18 cellular contexts compared by ENCODE assay signal in genomic region chr19:45564131-45564780, GRCh38. TPM values are rescaled to one million over a fixed set of nuclear protein-coding genes. Genes with fewer than 3 reads are reported as not detected.
DNase-seq lines count a peak whose midpoint lies in the region; ATAC-seq and TF ChIP-seq lines count a peak whose summit lies in the region.
"Had no signal": no experiment of that assay in that cellular context is flagged by ENCODE, and none has a peak within 500 bp of the region (broad histone marks: within the 10 kb centered on the region; RNA-seq: fewer than 3 reads in every experiment).

No MANE protein-coding gene starts in this region.

- H3K27ac Mint-ChIP-seq in activated naive CD4-positive, alpha-beta T cell treated with anti-CD3 and anti-CD28 coated beads for 36 hours: peak overlapping the region; percentile 90
- peak overlapping the region; percentile 90 for H3K27ac Mint-ChIP-seq in activated naive CD8-positive, alpha-beta T cell

- TF ChIP-seq CTCF in spleen (IDR thresholded peaks at IDR 0.05 in 8 of 11, conservative IDR thresholded peaks at IDR 0.05 in 3 of 11): no peak
- no peak for TF ChIP-seq CTCF in upper lobe of left lung (IDR thresholded peaks at IDR 0.05)

- no peak for TF ChIP-seq EP300 in upper lobe of left lung (IDR thresholded peaks at IDR 0.05)

- H3K4me3 ChIP-seq in spleen: no peak overlapping the region
- H3K4me3 ChIP-seq in upper lobe of left lung: no peak overlapping the region
- H3K4me3 ChIP-seq: cardiac muscle cell, pancreas, thoracic aorta had no signal

- H3K27ac ChIP-seq in spleen (peak overlapping the region; percentile 36 to 89 (median 73)), upper lobe of left lung (no peak overlapping the region)
- H3K27ac ChIP-seq: cardiac muscle cell, pancreas, thoracic aorta had no signal

- H3K4me1 Mint-ChIP-seq in activated naive CD4-positive, alpha-beta T cell treated with anti-CD3 and anti-CD28 coated beads for 36 hours (ENCODE audit: low read depth): peaks cover 36% of the 10 kb centered on the region
- H3K4me1 Mint-ChIP-seq in activated naive CD8-positive, alpha-beta T cell (ENCODE audit: low read depth): peaks cover 38% of the 10 kb centered on the region

- H3K36me3 Mint-ChIP-seq in activated naive CD4-positive, alpha-beta T cell treated with anti-CD3 and anti-CD28 coated beads for 36 hours (ENCODE audit: low read depth): no peaks in the 10 kb centered on the region
- H3K36me3 Mint-ChIP-seq in activated naive CD8-positive, alpha-beta T cell: no peaks in the 10 kb centered on the region

- H3K9me3 ChIP-seq in spleen: no peaks in the 10 kb centered on the region
- no peaks in the 10 kb centered on the region for H3K9me3 ChIP-seq in upper lobe of left lung
- H3K9me3 ChIP-seq: pancreas, thoracic aorta had no signal

- no peak for DNase-seq in activated naive CD4-positive, alpha-beta T cell treated with anti-CD3 and anti-CD28 coated beads for 36 hours
- no peak for DNase-seq in activated naive CD4-positive, alpha-beta T cell (lab: John Stamatoyannopoulos, UW)
- DNase-seq in NCI-H524 (lab: John Stamatoyannopoulos, UW): peak; percentile 68 to 69
- DNase-seq in spleen: no peak
- no peak for DNase-seq in upper lobe of left lung
- DNase-seq in stimulated activated CD4-positive, alpha-beta T cell treated with anti-CD3 and anti-CD28 coated beads, Interleukin-12 subunit alpha, Interleukin-12 subunit beta, amount 100 ng/mL, for 4 hours: no peak
- DNase-seq: activated CD4-positive, alpha-beta T cell treated with anti-CD3 and anti-CD28 coated beads for 4 hours; foreskin melanocyte; NCI-H1105; NCI-H446; pancreas had no signal

- peaks cover 0 to 63% (median 38%) of the 10 kb centered on the region in 6 donors for H3K4me1 ChIP-seq in spleen
- H3K4me1 ChIP-seq in upper lobe of left lung: no peaks in the 10 kb centered on the region
- H3K4me1 ChIP-seq: pancreas had no signal

- H3K36me3 ChIP-seq in spleen: peaks cover 0 to 16% (median 0%) of the 10 kb centered on the region in 6 donors
- H3K36me3 ChIP-seq in upper lobe of left lung: no peaks in the 10 kb centered on the region
- H3K36me3 ChIP-seq: cardiac muscle cell, pancreas, thoracic aorta had no signal

- intact Hi-C loops in activated naive CD4-positive, alpha-beta T cell treated with anti-CD3 and anti-CD28 coated beads for 36 hours (cut with micrococcal nuclease): no loop called here
- intact Hi-C loops in spleen (cut with DNase I; ENCODE audit: low total_unique reads): no loop called here

- TF ChIP-seq POLR2A in spleen (IDR thresholded peaks at IDR 0.05): no peak
- no peak for TF ChIP-seq POLR2A in upper lobe of left lung (IDR thresholded peaks at IDR 0.05)

- 62 to 78% (median 74%) methylated on average over 5 of the region's 5 CpGs for WGBS in spleen, 5 donors
- WGBS in upper lobe of left lung, 2 donors: 75 to 88% methylated on average over 5 of the region's 5 CpGs

- H3K27me3 ChIP-seq in spleen (replicated peaks in 1 of 7) (no peaks in the 10 kb centered on the region), upper lobe of left lung (no peaks in the 10 kb centered on the region)
- H3K27me3 ChIP-seq: cardiac muscle cell, pancreas had no signal

- no peaks in the 10 kb centered on the region for H3K27me3 Mint-ChIP-seq in activated naive CD4-positive, alpha-beta T cell treated with anti-CD3 and anti-CD28 coated beads for 36 hours (ENCODE audit: low read depth)
- no peaks in the 10 kb centered on the region for H3K27me3 Mint-ChIP-seq in activated naive CD8-positive, alpha-beta T cell

- ATAC-seq in upper lobe of left lung (ENCODE audit: low FRiP score in 2 of 2) (no peak), GM21390 (IDR thresholded peaks at IDR 0.05; ENCODE audit: unreplicated experiment) (no peak)
- ATAC-seq: Panc1, pancreas had no signal

- H3K9me3 Mint-ChIP-seq in activated naive CD4-positive, alpha-beta T cell treated with anti-CD3 and anti-CD28 coated beads for 36 hours: no peaks in the 10 kb centered on the region
- no peaks in the 10 kb centered on the region for H3K9me3 Mint-ChIP-seq in activated naive CD8-positive, alpha-beta T cell (ENCODE audit: low read depth)

- H3K4me3 Mint-ChIP-seq in activated naive CD4-positive, alpha-beta T cell treated with anti-CD3 and anti-CD28 coated beads for 36 hours: peak overlapping the region; percentile 27
- H3K4me3 Mint-ChIP-seq in activated naive CD8-positive, alpha-beta T cell: peak overlapping the region; percentile 56

- CTCF ChIA-PET in activated naive CD4-positive, alpha-beta T cell treated with anti-CD3 and anti-CD28 coated beads for 36 hours (lab: Charles Lee): interaction anchor here (0.6 to 1.5 kb wide), 5 partner anchors 79 to 151 kb away, joined by 3 read pairs; no protein-coding TSS in a partner anchor

RNA-seq across cellular contexts. Expression of gene OPA3, which starts 20.3 kb away (rescaled TPM):
- 10 to 100 TPM; 12.4 to 12.7 TPM for total RNA-seq in activated naive CD4-positive, alpha-beta T cell treated with anti-CD3 and anti-CD28 coated beads for 36 hours
- total RNA-seq in spleen: 10 to 100 TPM; 13.6 to 18.4 (median 16.7) TPM
- 1 to 10 TPM; 2.8 to 7.7 (median 3.0) TPM for polyA plus RNA-seq in spleen
- total RNA-seq in upper lobe of left lung: 10 to 100 TPM in 5 of 6 donors, 1 to 10 TPM in 1; 9.9 to 14.3 (median 12.7) TPM

RNA-seq across cellular contexts. Expression of gene GPR4, which starts 37.8 kb away (rescaled TPM):
- total RNA-seq in activated naive CD4-positive, alpha-beta T cell treated with anti-CD3 and anti-CD28 coated beads for 36 hours: not detected
- total RNA-seq in spleen (1 to 10 TPM; 2.6 to 5.6 (median 4.2) TPM), upper lobe of left lung (10 to 100 TPM in 2 of 6 donors, 1 to 10 TPM in 4; 1.0 to 22.1 (median 6.8) TPM)
- 1 to 10 TPM in 2 of 3 donors, under 1 TPM in 1; 0.33 to 2.1 (median 1.2) TPM for polyA plus RNA-seq in spleen
- total RNA-seq: cardiac muscle cell; mononuclear cell; T-helper 1 cell treated with Interleukin-12 subunit alpha and Interleukin-12 subunit beta and Interleukin-4 antibody, amounts not matched to agents 30 ng/mL and 1 ng/mL, for 36 hours had no signal
- polyA plus RNA-seq: cardiac muscle cell had no signal

RNA-seq across cellular contexts. Expression of gene VASP, which starts 57.0 kb away (rescaled TPM):
- total RNA-seq in activated naive CD4-positive, alpha-beta T cell treated with anti-CD3 and anti-CD28 coated beads for 36 hours: 10 to 100 TPM; 94.5 to 99.6 TPM
- total RNA-seq in spleen (100 to 1,000 TPM; 146 to 386 (median 221) TPM), upper lobe of left lung (100 to 1,000 TPM in 4 of 6 donors, 10 to 100 TPM in 2; 68.1 to 266 (median 143) TPM)
- 100 to 1,000 TPM; 154 to 210 (median 161) TPM for polyA plus RNA-seq in spleen

Comparison
In these comparisons a context has a peak if more than half of its experiments do, and no peak if none do; other contexts are left out.
1. DNase-seq: peak in NCI-H524 (2 of 2); none in activated naive CD4-positive, alpha-beta T cell treated with anti-CD3 and anti-CD28 coated beads for 36 hours (single experiment), activated naive CD4-positive, alpha-beta T cell (0 of 4), spleen (single experiment), upper lobe of left lung (0 of 2) and stimulated activated CD4-positive, alpha-beta T cell treated with anti-CD3 and anti-CD28 coated beads, Interleukin-12 subunit alpha, Interleukin-12 subunit beta, amount 100 ng/mL, for 4 hours (single experiment).
2. H3K27ac ChIP-seq: peak in spleen (8 of 8); none in upper lobe of left lung (0 of 4).